Comparison of ENCODE assay signal across 1 cellular context in genomic region chr20:37564388-37565133, GRCh38.
TF ChIP-seq lines count a peak whose summit lies in the region.

No MANE protein-coding gene starts in this region.

TF ChIP-seq in K562, 482 proteins besides CTCF, POLR2A, EP300 and RAD21 (continued from another document and continues in another):
- peak; percentile 68 for TF ChIP-seq CTCFL (IDR thresholded peaks at IDR 0.05; ENCODE audit: borderline replicate concordance, insufficient read depth, low read depth, low read length, poor library complexity, severe bottlenecking)
- TF ChIP-seq STAG1 (CRISPR knock-in tag; IDR thresholded peaks at IDR 0.05; ENCODE audit: borderline replicate concordance) = peak; percentile 99
- TF ChIP-seq SMARCB1 (IDR thresholded peaks at IDR 0.05; ENCODE audit: insufficient read length, low read depth) = no peak
- no peak for TF ChIP-seq ZNF354B (CRISPR knock-in tag; IDR thresholded peaks at IDR 0.05)
- no peak for TF ChIP-seq ZNF124 (CRISPR knock-in tag; IDR thresholded peaks at IDR 0.05)
- no peak for TF ChIP-seq HNRNPUL1 (IDR thresholded peaks at IDR 0.05; ENCODE audit: low read length)
- no peak for TF ChIP-seq CREBBP (IDR thresholded peaks at IDR 0.05; ENCODE audit: low read depth, low read length)
- TF ChIP-seq, protein P1, sequence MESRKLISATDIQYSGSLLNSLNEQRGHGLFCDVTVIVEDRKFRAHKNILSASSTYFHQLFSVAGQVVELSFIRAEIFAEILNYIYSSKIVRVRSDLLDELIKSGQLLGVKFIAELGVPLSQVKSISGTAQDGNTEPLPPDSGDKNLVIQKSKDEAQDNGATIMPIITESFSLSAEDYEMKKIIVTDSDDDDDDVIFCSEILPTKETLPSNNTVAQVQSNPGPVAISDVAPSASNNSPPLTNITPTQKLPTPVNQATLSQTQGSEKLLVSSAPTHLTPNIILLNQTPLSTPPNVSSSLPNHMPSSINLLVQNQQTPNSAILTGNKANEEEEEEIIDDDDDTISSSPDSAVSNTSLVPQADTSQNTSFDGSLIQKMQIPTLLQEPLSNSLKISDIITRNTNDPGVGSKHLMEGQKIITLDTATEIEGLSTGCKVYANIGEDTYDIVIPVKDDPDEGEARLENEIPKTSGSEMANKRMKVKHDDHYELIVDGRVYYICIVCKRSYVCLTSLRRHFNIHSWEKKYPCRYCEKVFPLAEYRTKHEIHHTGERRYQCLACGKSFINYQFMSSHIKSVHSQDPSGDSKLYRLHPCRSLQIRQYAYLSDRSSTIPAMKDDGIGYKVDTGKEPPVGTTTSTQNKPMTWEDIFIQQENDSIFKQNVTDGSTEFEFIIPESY (CRISPR knock-in tag; IDR thresholded peaks at IDR 0.05) = no peak
- TF ChIP-seq EGR1 (conservative IDR thresholded peaks at IDR 0.05) = no peak
- TF ChIP-seq TRIM25 (IDR thresholded peaks at IDR 0.05; ENCODE audit: borderline replicate concordance) = no peak
- no peak for TF ChIP-seq TFE3 (CRISPR knock-in tag; IDR thresholded peaks at IDR 0.05)
- TF ChIP-seq ZBTB7A (IDR thresholded peaks at IDR 0.05; ENCODE audit: borderline replicate concordance, control insufficient read depth, low read depth, low read length) = peak; percentile 50; the same call in 1 of the 2 replicates
- TF ChIP-seq ZNF217 (CRISPR knock-in tag; IDR thresholded peaks at IDR 0.05) = no peak
- 0 out of 2 replicates have a peak, but pooled peaks have one; percentile 51 for TF ChIP-seq ZNF75A (CRISPR knock-in tag; IDR thresholded peaks at IDR 0.05)
- TF ChIP-seq ZNF174 (CRISPR knock-in tag; IDR thresholded peaks at IDR 0.05) = no peak
- no peak for TF ChIP-seq MYBL2 (IDR thresholded peaks at IDR 0.05; ENCODE audit: low read depth)
- no peak for TF ChIP-seq MYBL2 (CRISPR knock-in tag; IDR thresholded peaks at IDR 0.05; ENCODE audit: borderline replicate concordance)
- no peak for TF ChIP-seq SIN3A (IDR thresholded peaks at IDR 0.05; ENCODE audit: borderline replicate concordance in 2 of 2, control insufficient read depth in 1 of 2, low read depth in 2 of 2, low read length in 2 of 2)
- TF ChIP-seq, protein P2, sequence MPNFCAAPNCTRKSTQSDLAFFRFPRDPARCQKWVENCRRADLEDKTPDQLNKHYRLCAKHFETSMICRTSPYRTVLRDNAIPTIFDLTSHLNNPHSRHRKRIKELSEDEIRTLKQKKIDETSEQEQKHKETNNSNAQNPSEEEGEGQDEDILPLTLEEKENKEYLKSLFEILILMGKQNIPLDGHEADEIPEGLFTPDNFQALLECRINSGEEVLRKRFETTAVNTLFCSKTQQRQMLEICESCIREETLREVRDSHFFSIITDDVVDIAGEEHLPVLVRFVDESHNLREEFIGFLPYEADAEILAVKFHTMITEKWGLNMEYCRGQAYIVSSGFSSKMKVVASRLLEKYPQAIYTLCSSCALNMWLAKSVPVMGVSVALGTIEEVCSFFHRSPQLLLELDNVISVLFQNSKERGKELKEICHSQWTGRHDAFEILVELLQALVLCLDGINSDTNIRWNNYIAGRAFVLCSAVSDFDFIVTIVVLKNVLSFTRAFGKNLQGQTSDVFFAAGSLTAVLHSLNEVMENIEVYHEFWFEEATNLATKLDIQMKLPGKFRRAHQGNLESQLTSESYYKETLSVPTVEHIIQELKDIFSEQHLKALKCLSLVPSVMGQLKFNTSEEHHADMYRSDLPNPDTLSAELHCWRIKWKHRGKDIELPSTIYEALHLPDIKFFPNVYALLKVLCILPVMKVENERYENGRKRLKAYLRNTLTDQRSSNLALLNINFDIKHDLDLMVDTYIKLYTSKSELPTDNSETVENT (CRISPR knock-in tag; IDR thresholded peaks at IDR 0.05) = no peak
- TF ChIP-seq FOXP4 (CRISPR knock-in tag; IDR thresholded peaks at IDR 0.05; ENCODE audit: borderline replicate concordance) = no peak
- no peak for TF ChIP-seq BRCA1 (IDR thresholded peaks at IDR 0.05)
- TF ChIP-seq BRCA1 (CRISPR knock-in tag; IDR thresholded peaks at IDR 0.05) = 0 out of 2 replicates have a peak, but pooled peaks have one; percentile 72
- no peak for TF ChIP-seq ETV6 (IDR thresholded peaks at IDR 0.05; ENCODE audit: borderline replicate concordance in 1 of 2, low read depth in 2 of 2, low read length in 1 of 2)
- TF ChIP-seq ETV6 (CRISPR knock-in tag; IDR thresholded peaks at IDR 0.05; ENCODE audit: borderline replicate concordance) = no peak
- TF ChIP-seq, protein P3, sequence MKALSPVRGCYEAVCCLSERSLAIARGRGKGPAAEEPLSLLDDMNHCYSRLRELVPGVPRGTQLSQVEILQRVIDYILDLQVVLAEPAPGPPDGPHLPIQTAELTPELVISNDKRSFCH (CRISPR knock-in tag; IDR thresholded peaks at IDR 0.05) = no peak
- TF ChIP-seq, protein P3 (tag; IDR thresholded peaks at IDR 0.05) = no peak
- no peak for TF ChIP-seq XRCC4 (IDR thresholded peaks at IDR 0.05; ENCODE audit: extremely low read depth, insufficient read depth, insufficient read length)
- TF ChIP-seq L3MBTL2 (IDR thresholded peaks at IDR 0.05) = no peak
- TF ChIP-seq, protein P4, sequence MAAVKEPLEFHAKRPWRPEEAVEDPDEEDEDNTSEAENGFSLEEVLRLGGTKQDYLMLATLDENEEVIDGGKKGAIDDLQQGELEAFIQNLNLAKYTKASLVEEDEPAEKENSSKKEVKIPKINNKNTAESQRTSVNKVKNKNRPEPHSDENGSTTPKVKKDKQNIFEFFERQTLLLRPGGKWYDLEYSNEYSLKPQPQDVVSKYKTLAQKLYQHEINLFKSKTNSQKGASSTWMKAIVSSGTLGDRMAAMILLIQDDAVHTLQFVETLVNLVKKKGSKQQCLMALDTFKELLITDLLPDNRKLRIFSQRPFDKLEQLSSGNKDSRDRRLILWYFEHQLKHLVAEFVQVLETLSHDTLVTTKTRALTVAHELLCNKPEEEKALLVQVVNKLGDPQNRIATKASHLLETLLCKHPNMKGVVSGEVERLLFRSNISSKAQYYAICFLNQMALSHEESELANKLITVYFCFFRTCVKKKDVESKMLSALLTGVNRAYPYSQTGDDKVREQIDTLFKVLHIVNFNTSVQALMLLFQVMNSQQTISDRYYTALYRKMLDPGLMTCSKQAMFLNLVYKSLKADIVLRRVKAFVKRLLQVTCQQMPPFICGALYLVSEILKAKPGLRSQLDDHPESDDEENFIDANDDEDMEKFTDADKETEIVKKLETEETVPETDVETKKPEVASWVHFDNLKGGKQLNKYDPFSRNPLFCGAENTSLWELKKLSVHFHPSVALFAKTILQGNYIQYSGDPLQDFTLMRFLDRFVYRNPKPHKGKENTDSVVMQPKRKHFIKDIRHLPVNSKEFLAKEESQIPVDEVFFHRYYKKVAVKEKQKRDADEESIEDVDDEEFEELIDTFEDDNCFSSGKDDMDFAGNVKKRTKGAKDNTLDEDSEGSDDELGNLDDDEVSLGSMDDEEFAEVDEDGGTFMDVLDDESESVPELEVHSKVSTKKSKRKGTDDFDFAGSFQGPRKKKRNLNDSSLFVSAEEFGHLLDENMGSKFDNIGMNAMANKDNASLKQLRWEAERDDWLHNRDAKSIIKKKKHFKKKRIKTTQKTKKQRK (IDR thresholded peaks at IDR 0.05; ENCODE audit: borderline replicate concordance, low read depth, low read length) = no peak
- no peak for TF ChIP-seq NONO (IDR thresholded peaks at IDR 0.05; ENCODE audit: low read depth in 2 of 2, low read length in 1 of 2)
- no peak for TF ChIP-seq E2F3 (CRISPR knock-in tag; IDR thresholded peaks at IDR 0.05)
- TF ChIP-seq JUN (IDR thresholded peaks at IDR 0.05; ENCODE audit: borderline replicate concordance, low read depth, low read length) = no peak
- TF ChIP-seq JUN (CRISPR knock-in tag; IDR thresholded peaks at IDR 0.05; ENCODE audit: borderline replicate concordance) = no peak
- TF ChIP-seq, protein P5, sequence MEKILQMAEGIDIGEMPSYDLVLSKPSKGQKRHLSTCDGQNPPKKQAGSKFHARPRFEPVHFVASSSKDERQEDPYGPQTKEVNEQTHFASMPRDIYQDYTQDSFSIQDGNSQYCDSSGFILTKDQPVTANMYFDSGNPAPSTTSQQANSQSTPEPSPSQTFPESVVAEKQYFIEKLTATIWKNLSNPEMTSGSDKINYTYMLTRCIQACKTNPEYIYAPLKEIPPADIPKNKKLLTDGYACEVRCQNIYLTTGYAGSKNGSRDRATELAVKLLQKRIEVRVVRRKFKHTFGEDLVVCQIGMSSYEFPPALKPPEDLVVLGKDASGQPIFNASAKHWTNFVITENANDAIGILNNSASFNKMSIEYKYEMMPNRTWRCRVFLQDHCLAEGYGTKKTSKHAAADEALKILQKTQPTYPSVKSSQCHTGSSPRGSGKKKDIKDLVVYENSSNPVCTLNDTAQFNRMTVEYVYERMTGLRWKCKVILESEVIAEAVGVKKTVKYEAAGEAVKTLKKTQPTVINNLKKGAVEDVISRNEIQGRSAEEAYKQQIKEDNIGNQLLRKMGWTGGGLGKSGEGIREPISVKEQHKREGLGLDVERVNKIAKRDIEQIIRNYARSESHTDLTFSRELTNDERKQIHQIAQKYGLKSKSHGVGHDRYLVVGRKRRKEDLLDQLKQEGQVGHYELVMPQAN (IDR thresholded peaks at IDR 0.05; ENCODE audit: borderline replicate concordance) = no peak
- TF ChIP-seq, protein P6, sequence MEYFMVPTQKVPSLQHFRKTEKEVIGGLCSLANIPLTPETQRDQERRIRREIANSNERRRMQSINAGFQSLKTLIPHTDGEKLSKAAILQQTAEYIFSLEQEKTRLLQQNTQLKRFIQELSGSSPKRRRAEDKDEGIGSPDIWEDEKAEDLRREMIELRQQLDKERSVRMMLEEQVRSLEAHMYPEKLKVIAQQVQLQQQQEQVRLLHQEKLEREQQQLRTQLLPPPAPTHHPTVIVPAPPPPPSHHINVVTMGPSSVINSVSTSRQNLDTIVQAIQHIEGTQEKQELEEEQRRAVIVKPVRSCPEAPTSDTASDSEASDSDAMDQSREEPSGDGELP (CRISPR knock-in tag; IDR thresholded peaks at IDR 0.05; ENCODE audit: borderline replicate concordance) = peak; percentile 41; the same call in 1 of the 2 replicates
